In the genomic region with DNA sequence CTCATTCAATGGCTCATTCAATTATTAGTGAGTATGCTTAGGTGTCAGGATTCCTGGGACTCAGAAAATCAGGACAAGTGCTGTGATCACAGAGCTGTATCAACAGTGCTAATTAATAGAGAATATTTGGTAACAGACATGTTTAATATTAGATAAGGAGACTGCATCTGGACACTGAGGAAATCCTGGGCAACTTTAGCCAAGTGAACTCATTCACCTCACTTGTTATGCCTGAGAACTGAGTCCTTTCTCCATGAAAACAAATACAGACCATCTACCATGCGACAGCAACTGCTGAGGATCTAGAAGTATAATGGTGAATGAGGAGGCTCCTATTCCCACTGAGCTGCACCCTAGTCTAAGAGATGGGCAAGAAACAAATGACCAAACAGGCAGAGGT, we compare ENCODE assay signal across 26 cellular contexts. TPM values are rescaled to one million over a fixed set of nuclear protein-coding genes. Genes with fewer than 3 reads are reported as not detected.
"Had no signal": no experiment of that assay in that cellular context is flagged by ENCODE, and none has a peak within 500 bp of the region (broad histone marks: within the 10 kb centered on the region; RNA-seq: fewer than 3 reads in every experiment).

No MANE protein-coding gene starts in this region.

- H3K4me1 ChIP-seq: colonic mucosa, esophagus squamous epithelium, gastrocnemius medialis, left lung, lower lobe of right lung had no signal

- H3K4me3 ChIP-seq: colonic mucosa, dorsolateral prefrontal cortex, esophagus squamous epithelium, gastrocnemius medialis, heart right ventricle, left lung, lower lobe of right lung had no signal

- DNase-seq: cerebellar nuclear complex; colonic mucosa; cortex of kidney; dorsolateral prefrontal cortex; effector CD4-positive, alpha-beta T cell; effector memory CD4-positive, alpha-beta T cell; erythroblast; esophagus squamous epithelium; foreskin fibroblast; foreskin melanocyte; gastrocnemius medialis; glutamatergic neuron; head of caudate nucleus; heart right ventricle; hippocampal formation; left cardiac atrium; left lung; left ventricle myocardium superior; lower lobe of right lung; mammary epithelial cell; mesendoderm; midbrain had no signal

- H3K27me3 ChIP-seq: colonic mucosa, dorsolateral prefrontal cortex, esophagus squamous epithelium, gastrocnemius medialis, left lung had no signal

- H3K36me3 ChIP-seq: colonic mucosa, esophagus squamous epithelium, gastrocnemius medialis, heart right ventricle, left lung, lower lobe of right lung had no signal

- H3K27ac ChIP-seq: colonic mucosa, dorsolateral prefrontal cortex, epithelial cell of prostate, esophagus squamous epithelium, gastrocnemius medialis, heart right ventricle, left lung, lower lobe of right lung had no signal

- H3K9me3 ChIP-seq: colonic mucosa, esophagus squamous epithelium, gastrocnemius medialis, heart right ventricle, left lung, lower lobe of right lung had no signal

- FAIRE-seq: islet of Langerhans, keratinocyte had no signal

RNA-seq across cellular contexts. Expression of gene ATP8B1, which starts 23.1 kb away (rescaled TPM):
- total RNA-seq: mononuclear cell had no signal
